In the genomic region with DNA sequence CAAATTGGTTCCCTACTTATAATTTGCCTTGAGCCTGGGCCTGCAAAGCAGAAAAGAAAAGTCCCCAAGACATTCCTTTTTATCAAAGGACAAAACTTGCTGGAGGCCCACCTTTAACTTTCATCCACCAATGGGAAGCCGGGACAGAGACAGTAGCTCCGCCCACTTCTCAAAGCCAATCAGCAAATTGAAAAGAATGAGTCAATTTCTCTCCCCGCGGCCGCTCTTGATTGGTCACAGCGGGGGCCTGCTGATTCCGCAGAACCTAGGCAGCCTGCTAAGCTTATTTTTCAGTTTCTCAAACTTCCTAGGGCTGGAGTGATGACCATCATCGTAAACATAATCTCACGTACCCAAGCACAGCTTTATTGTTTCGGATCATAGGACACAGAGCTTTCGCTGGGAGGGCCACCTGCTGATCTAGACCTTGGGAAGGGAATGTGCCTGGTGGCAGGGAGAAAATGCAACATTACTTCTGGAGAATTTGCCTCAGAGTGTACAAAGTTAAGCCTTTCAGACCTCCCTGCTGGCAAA, we compare ENCODE assay signal across 1 cellular context.
TF ChIP-seq lines count a peak whose summit lies in the region.

A gene with protein sequence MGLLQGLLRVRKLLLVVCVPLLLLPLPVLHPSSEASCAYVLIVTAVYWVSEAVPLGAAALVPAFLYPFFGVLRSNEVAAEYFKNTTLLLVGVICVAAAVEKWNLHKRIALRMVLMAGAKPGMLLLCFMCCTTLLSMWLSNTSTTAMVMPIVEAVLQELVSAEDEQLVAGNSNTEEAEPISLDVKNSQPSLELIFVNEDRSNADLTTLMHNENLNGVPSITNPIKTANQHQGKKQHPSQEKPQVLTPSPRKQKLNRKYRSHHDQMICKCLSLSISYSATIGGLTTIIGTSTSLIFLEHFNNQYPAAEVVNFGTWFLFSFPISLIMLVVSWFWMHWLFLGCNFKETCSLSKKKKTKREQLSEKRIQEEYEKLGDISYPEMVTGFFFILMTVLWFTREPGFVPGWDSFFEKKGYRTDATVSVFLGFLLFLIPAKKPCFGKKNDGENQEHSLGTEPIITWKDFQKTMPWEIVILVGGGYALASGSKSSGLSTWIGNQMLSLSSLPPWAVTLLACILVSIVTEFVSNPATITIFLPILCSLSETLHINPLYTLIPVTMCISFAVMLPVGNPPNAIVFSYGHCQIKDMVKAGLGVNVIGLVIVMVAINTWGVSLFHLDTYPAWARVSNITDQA (minus strand): TSS at position 51 of the 534 bp plus-strand sequence. CDS start 690 bp downstream, outside the sequence.

TF ChIP-seq in H1, 55 proteins besides CTCF, POLR2A, EP300 and RAD21:
- TF ChIP-seq, protein P1, sequence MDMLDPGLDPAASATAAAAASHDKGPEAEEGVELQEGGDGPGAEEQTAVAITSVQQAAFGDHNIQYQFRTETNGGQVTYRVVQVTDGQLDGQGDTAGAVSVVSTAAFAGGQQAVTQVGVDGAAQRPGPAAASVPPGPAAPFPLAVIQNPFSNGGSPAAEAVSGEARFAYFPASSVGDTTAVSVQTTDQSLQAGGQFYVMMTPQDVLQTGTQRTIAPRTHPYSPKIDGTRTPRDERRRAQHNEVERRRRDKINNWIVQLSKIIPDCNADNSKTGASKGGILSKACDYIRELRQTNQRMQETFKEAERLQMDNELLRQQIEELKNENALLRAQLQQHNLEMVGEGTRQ (IDR thresholded peaks at IDR 0.05; ENCODE audit: low read length): no peak
- TF ChIP-seq NANOG (IDR thresholded peaks at IDR 0.05; ENCODE audit: insufficient read depth, low read depth, low read length, poor library complexity, severe bottlenecking) (no peak), ASH2L (IDR thresholded peaks at IDR 0.05; ENCODE audit: low read length) (peak; percentile 24), TAF1 (IDR thresholded peaks at IDR 0.05; ENCODE audit: low read depth, low read length) (no peak), BRCA1 (IDR thresholded peaks at IDR 0.05; ENCODE audit: low read depth, low read length) (no peak), JUND (IDR thresholded peaks at IDR 0.05; ENCODE audit: low read length) (no peak), RXRA (IDR thresholded peaks at IDR 0.05; ENCODE audit: insufficient read depth, low read depth, low read length) (no peak), TBP (IDR thresholded peaks at IDR 0.05; ENCODE audit: low read depth, low read length) (no peak), SP1 (IDR thresholded peaks at IDR 0.05; ENCODE audit: low read depth, low read length) (peak; percentile 74; the same call in 1 of the 2 replicates), SP4 (IDR thresholded peaks at IDR 0.05; ENCODE audit: low read length) (no peak), HDAC2 (IDR thresholded peaks at IDR 0.05; ENCODE audit: borderline replicate concordance in 1 of 2, low read depth in 2 of 2, low read length in 2 of 2) (no peak), KDM1A (IDR thresholded peaks at IDR 0.05; ENCODE audit: borderline replicate concordance, low read length) (no peak)
- TF ChIP-seq, protein P2, sequence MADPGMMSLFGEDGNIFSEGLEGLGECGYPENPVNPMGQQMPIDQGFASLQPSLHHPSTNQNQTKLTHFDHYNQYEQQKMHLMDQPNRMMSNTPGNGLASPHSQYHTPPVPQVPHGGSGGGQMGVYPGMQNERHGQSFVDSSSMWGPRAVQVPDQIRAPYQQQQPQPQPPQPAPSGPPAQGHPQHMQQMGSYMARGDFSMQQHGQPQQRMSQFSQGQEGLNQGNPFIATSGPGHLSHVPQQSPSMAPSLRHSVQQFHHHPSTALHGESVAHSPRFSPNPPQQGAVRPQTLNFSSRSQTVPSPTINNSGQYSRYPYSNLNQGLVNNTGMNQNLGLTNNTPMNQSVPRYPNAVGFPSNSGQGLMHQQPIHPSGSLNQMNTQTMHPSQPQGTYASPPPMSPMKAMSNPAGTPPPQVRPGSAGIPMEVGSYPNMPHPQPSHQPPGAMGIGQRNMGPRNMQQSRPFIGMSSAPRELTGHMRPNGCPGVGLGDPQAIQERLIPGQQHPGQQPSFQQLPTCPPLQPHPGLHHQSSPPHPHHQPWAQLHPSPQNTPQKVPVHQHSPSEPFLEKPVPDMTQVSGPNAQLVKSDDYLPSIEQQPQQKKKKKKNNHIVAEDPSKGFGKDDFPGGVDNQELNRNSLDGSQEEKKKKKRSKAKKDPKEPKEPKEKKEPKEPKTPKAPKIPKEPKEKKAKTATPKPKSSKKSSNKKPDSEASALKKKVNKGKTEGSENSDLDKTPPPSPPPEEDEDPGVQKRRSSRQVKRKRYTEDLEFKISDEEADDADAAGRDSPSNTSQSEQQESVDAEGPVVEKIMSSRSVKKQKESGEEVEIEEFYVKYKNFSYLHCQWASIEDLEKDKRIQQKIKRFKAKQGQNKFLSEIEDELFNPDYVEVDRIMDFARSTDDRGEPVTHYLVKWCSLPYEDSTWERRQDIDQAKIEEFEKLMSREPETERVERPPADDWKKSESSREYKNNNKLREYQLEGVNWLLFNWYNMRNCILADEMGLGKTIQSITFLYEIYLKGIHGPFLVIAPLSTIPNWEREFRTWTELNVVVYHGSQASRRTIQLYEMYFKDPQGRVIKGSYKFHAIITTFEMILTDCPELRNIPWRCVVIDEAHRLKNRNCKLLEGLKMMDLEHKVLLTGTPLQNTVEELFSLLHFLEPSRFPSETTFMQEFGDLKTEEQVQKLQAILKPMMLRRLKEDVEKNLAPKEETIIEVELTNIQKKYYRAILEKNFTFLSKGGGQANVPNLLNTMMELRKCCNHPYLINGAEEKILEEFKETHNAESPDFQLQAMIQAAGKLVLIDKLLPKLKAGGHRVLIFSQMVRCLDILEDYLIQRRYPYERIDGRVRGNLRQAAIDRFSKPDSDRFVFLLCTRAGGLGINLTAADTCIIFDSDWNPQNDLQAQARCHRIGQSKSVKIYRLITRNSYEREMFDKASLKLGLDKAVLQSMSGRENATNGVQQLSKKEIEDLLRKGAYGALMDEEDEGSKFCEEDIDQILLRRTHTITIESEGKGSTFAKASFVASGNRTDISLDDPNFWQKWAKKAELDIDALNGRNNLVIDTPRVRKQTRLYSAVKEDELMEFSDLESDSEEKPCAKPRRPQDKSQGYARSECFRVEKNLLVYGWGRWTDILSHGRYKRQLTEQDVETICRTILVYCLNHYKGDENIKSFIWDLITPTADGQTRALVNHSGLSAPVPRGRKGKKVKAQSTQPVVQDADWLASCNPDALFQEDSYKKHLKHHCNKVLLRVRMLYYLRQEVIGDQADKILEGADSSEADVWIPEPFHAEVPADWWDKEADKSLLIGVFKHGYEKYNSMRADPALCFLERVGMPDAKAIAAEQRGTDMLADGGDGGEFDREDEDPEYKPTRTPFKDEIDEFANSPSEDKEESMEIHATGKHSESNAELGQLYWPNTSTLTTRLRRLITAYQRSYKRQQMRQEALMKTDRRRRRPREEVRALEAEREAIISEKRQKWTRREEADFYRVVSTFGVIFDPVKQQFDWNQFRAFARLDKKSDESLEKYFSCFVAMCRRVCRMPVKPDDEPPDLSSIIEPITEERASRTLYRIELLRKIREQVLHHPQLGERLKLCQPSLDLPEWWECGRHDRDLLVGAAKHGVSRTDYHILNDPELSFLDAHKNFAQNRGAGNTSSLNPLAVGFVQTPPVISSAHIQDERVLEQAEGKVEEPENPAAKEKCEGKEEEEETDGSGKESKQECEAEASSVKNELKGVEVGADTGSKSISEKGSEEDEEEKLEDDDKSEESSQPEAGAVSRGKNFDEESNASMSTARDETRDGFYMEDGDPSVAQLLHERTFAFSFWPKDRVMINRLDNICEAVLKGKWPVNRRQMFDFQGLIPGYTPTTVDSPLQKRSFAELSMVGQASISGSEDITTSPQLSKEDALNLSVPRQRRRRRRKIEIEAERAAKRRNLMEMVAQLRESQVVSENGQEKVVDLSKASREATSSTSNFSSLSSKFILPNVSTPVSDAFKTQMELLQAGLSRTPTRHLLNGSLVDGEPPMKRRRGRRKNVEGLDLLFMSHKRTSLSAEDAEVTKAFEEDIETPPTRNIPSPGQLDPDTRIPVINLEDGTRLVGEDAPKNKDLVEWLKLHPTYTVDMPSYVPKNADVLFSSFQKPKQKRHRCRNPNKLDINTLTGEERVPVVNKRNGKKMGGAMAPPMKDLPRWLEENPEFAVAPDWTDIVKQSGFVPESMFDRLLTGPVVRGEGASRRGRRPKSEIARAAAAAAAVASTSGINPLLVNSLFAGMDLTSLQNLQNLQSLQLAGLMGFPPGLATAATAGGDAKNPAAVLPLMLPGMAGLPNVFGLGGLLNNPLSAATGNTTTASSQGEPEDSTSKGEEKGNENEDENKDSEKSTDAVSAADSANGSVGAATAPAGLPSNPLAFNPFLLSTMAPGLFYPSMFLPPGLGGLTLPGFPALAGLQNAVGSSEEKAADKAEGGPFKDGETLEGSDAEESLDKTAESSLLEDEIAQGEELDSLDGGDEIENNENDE (IDR thresholded peaks at IDR 0.05; ENCODE audit: insufficient replicate concordance, low read length): no peak
